12 cellular contexts compared by ENCODE assay signal in genomic region chr3:188208751-188209433, GRCh38. TPM values are rescaled to one million over a fixed set of nuclear protein-coding genes. Genes with fewer than 3 reads are reported as not detected.
A peak's percentile ranks its signal among the peaks of the same experiment; 100 is the strongest.
DNase-seq lines count a peak whose midpoint lies in the region; ATAC-seq and TF ChIP-seq lines count a peak whose summit lies in the region.
"Had no signal": no experiment of that assay in that cellular context is flagged by ENCODE, and none has a peak within 500 bp of the region (broad histone marks: within the 10 kb centered on the region; RNA-seq: fewer than 3 reads in every experiment).

No MANE protein-coding gene starts in this region.

- ATAC-seq in thoracic aorta (ENCODE audit: insufficient number of reproducible peaks, low FRiP score, low read depth) (no peak), HG02870 (IDR thresholded peaks at IDR 0.05; ENCODE audit: unreplicated experiment) (no peak)
- no peak for ATAC-seq in activated T-cell treated with anti-CD3 and anti-CD28 coated beads, Interleukin-2, amount 50 U/mL, for 4 hours
- ATAC-seq: GM12878 had no signal

- H3K4me3 ChIP-seq in HEK293 (ENCODE audit: low read depth, low read length) (no peak overlapping the region), ascending aorta (peak overlapping the region in 1 of 2 donors; percentile 2), thoracic aorta (no peak overlapping the region)
- H3K4me3 ChIP-seq: GM12878, prostate gland had no signal

- H3K36me3 ChIP-seq in HEK293 (ENCODE audit: control insufficient read depth in 2 of 2, insufficient read depth in 1 of 2, low read length in 2 of 2) (no peaks in the 10 kb centered on the region), ascending aorta (no peaks in the 10 kb centered on the region), thoracic aorta (no peaks in the 10 kb centered on the region)
- H3K36me3 ChIP-seq: prostate gland had no signal

- intact Hi-C loops in ascending aorta (cut with DNase I), result loop anchor here (2.0 kb wide), 1 partner anchor 28 kb away; no protein-coding TSS in a partner anchor

- H3K9me3 ChIP-seq in HEK293 (ENCODE audit: control insufficient read depth, insufficient read depth, low read depth, low read length) (no peaks in the 10 kb centered on the region), ascending aorta (no peaks in the 10 kb centered on the region), thoracic aorta (no peaks in the 10 kb centered on the region)
- H3K9me3 ChIP-seq: prostate gland had no signal

- CTCF ChIA-PET in HEK293 (lab: Yijun Ruan, JAX) (interaction anchor here (0.8 to 1.1 kb wide), 2 partner anchors 469 to 747 kb away, joined by 3 to 4 read pairs; no protein-coding TSS in a partner anchor), GM10248 (lab: Yijun Ruan, JAX) (interaction anchor here (0.8 kb wide), 1 partner anchor 489 kb away, joined by 3 read pairs; no protein-coding TSS in a partner anchor)

- H3K36me3 Mint-ChIP-seq in activated T-cell treated with anti-CD3 and anti-CD28 coated beads, Interleukin-2, amount 50 U/mL, for 4 hours (ENCODE audit: insufficient read depth), result peaks cover 29% of the 10 kb centered on the region

- no peak for DNase-seq in ascending aorta (ENCODE audit: low spot score in 2 of 2)
- peak; percentile 45 for DNase-seq in kidney glomerular epithelial cell (lab: John Stamatoyannopoulos, UW)
- no peak for DNase-seq in thoracic aorta (ENCODE audit: low spot score)
- no peak for DNase-seq in GM10248 (ENCODE audit: extremely low spot score)
- no peak for DNase-seq in activated T-cell treated with anti-CD3 and anti-CD28 coated beads, Interleukin-2, amount 50 U/mL, for 4 hours
- DNase-seq: amniotic stem cell, NCI-H69 had no signal

- POLR2A ChIA-PET in HEK293 (lab: Yijun Ruan, JAX), result interaction anchor here (1.0 kb wide), 1 partner anchor 12 kb away, joined by 3 read pairs; no protein-coding TSS in a partner anchor
- POLR2A ChIA-PET in GM10248 (lab: Yijun Ruan, JAX), result no interaction called here

- H3K4me1 ChIP-seq in HEK293 (ENCODE audit: control insufficient read depth, insufficient read depth, low read length) (0 out of 2 replicates have a peak, but pooled peaks cover 2% of the 10 kb centered on the region), ascending aorta (peaks cover 17 to 56% of the 10 kb centered on the region in 2 donors), thoracic aorta (ENCODE audit: control insufficient read depth in 1 of 2, low read depth in 2 of 2) (peaks cover 36 to 78% of the 10 kb centered on the region in 2 donors)

- H3K27me3 Mint-ChIP-seq in activated T-cell treated with anti-CD3 and anti-CD28 coated beads, Interleukin-2, amount 50 U/mL, for 4 hours (ENCODE audit: low read depth), result no peaks in the 10 kb centered on the region

- H3K27ac ChIP-seq in HEK293 (ENCODE audit: extremely low read depth, low read depth, low read length) (no peak overlapping the region), ascending aorta (peak overlapping the region; percentile 92 to 96), thoracic aorta (peak overlapping the region; percentile 72 to 98)

- H3K4me1 Mint-ChIP-seq in activated T-cell treated with anti-CD3 and anti-CD28 coated beads, Interleukin-2, amount 50 U/mL, for 4 hours (ENCODE audit: low read depth), result peaks cover 7% of the 10 kb centered on the region

- H3K27me3 ChIP-seq in ascending aorta (no peaks in the 10 kb centered on the region), thoracic aorta (replicated peaks; ENCODE audit: insufficient read depth) (no peaks in the 10 kb centered on the region)

- no peak overlapping the region for H3K4me3 Mint-ChIP-seq in activated T-cell treated with anti-CD3 and anti-CD28 coated beads, Interleukin-2, amount 50 U/mL, for 4 hours
- H3K4me3 Mint-ChIP-seq: mesothelial cell of epicardium had no signal

- TF ChIP-seq CTCF in HEK293 (tag by site-specific recombination; IDR thresholded peaks at IDR 0.05) (no peak), ascending aorta (IDR thresholded peaks at IDR 0.05) (no peak), thoracic aorta (IDR thresholded peaks at IDR 0.05) (no peak), GM10248 (IDR thresholded peaks at IDR 0.05; ENCODE audit: control extremely low read depth, extremely low read depth, low read depth, missing control alignments) (no peak)

- no peaks in the 10 kb centered on the region for H3K9me3 Mint-ChIP-seq in activated T-cell treated with anti-CD3 and anti-CD28 coated beads, Interleukin-2, amount 50 U/mL, for 4 hours
- H3K9me3 Mint-ChIP-seq: mesothelial cell of epicardium had no signal

TF ChIP-seq in HEK293, 187 proteins besides CTCF, POLR2A, EP300 and RAD21:
- TF ChIP-seq ZNF580 (tag by site-specific recombination; IDR thresholded peaks at IDR 0.05), result no peak
- peak; percentile 64; the same call in 1 of the 2 replicates for TF ChIP-seq ZNF133 (tag by site-specific recombination; IDR thresholded peaks at IDR 0.05)

RNA-seq across cellular contexts. Expression of gene LPP, which starts 54.9 kb away (rescaled TPM):
- total RNA-seq in ascending aorta (1,791 TPM), thoracic aorta (1,000 to 10,000 TPM; 1,568 to 1,607 TPM)
- total RNA-seq in activated T-cell treated with anti-CD3 and anti-CD28 coated beads, Interleukin-2, amount 50 U/mL, for 4 hours, result 10 to 100 TPM; 15.5 to 19.2 (median 16.5) TPM

Comparison
In these comparisons a context has a peak if more than half of its experiments do, and no peak if none do; other contexts are left out.
1. RNA of gene LPP, which starts 54.9 kb away (total RNA-seq): 1,791 TPM in ascending aorta (single experiment) and 1,568 to 1,607 TPM in thoracic aorta; 15.5 to 19.2 TPM in activated T-cell treated with anti-CD3 and anti-CD28 coated beads, Interleukin-2, amount 50 U/mL, for 4 hours; every median in the first group is over 10 times any median in the second.